In the genomic region with DNA sequence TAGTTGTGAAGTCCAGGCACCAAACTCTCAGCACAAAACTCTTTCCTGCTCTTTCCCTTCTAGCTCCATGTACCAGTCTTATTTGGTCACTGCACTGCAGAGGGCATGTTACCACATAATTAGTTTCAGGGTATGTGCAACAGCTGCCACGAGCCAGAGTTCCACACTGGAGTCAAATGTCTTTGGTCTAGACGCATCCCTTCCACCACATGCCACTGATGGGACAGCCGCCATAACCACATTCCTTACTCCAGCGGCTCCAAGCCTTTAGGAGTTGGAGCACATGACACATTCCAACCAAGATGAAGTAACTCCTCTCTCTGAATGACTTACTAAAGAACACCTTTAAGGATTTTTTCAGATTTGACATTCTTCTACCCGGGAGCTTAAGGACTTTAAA, we compare ENCODE assay signal across 16 cellular contexts.
DNase-seq lines count a peak whose midpoint lies in the region; ATAC-seq, FAIRE-seq and TF ChIP-seq lines count a peak whose summit lies in the region.
"Had no signal": no experiment of that assay in that cellular context is flagged by ENCODE, and none has a peak within 500 bp of the region (broad histone marks: within the 10 kb centered on the region; RNA-seq: fewer than 3 reads in every experiment).

No MANE protein-coding gene starts in this region.

- peaks cover 0 to 3% of the 10 kb centered on the region in 2 experiments; a peak in 2 of 4 replicates for H3K4me1 ChIP-seq in SK-N-SH (ENCODE audit: control insufficient read depth in 1 of 2, insufficient read depth in 2 of 2, low read depth in 1 of 2, low read length in 1 of 2)
- peaks cover 3 to 4% of the 10 kb centered on the region in 2 experiments for H3K4me1 ChIP-seq in trophoblast cell (ENCODE audit: control insufficient read depth in 1 of 2, insufficient read depth in 2 of 2, low read length in 2 of 2)

- H3K79me2 ChIP-seq in SK-N-SH (ENCODE audit: insufficient read depth) (no peaks in the 10 kb centered on the region), trophoblast cell (ENCODE audit: control insufficient read depth, insufficient read depth, low read length, poor library complexity) (no peaks in the 10 kb centered on the region)

- H2AFZ ChIP-seq in SK-N-SH (ENCODE audit: low read depth) (no peak overlapping the region), trophoblast cell (ENCODE audit: insufficient read depth, low read length, poor library complexity) (no peak overlapping the region)

- POLR2A ChIA-PET in SK-N-SH (lab: Yijun Ruan, JAX): no interaction called here

- H3K27me3 ChIP-seq in SK-N-SH (ENCODE audit: insufficient read depth) (no peaks in the 10 kb centered on the region), trophoblast cell (ENCODE audit: insufficient read depth, low read length) (no peaks in the 10 kb centered on the region)

- no peak overlapping the region for H4K12ac ChIP-seq in trophoblast cell (ENCODE audit: low read depth, low read length)

- H3K18ac ChIP-seq in trophoblast cell (ENCODE audit: low read length): no peak overlapping the region

- no peak for TF ChIP-seq EP300 in SK-N-SH (IDR thresholded peaks at IDR 0.05; ENCODE audit: borderline replicate concordance in 1 of 2, low read depth in 1 of 2, low read length in 1 of 2)

- peak; percentile 85 for FAIRE-seq in G401.6 (lab: Jason Lieb, UNC)

- H3K4ac ChIP-seq in trophoblast cell (ENCODE audit: low read depth, low read length): no peak overlapping the region

- H4K8ac ChIP-seq in trophoblast cell (ENCODE audit: low read depth, low read length): no peak overlapping the region

- no peak overlapping the region for H2BK12ac ChIP-seq in trophoblast cell (ENCODE audit: low read length)

- H3K14ac ChIP-seq in trophoblast cell (ENCODE audit: low read length): no peak overlapping the region

- no peak overlapping the region for H2BK5ac ChIP-seq in trophoblast cell (ENCODE audit: low read depth, low read length, poor library complexity)

- H3K27ac ChIP-seq in SK-N-SH (ENCODE audit: low read depth in 2 of 2, low read length in 1 of 2) (no peak overlapping the region), trophoblast cell (ENCODE audit: low read depth, low read length) (no peak overlapping the region)

- H2BK120ac ChIP-seq in trophoblast cell (ENCODE audit: insufficient read depth, low read length, poor library complexity): no peak overlapping the region

- H3F3A ChIP-seq in SK-N-SH (replicated peaks; ENCODE audit: insufficient read depth): no peaks in the 10 kb centered on the region

- no peaks in the 10 kb centered on the region for H3K79me1 ChIP-seq in trophoblast cell (ENCODE audit: low read length)

- H4K91ac ChIP-seq in trophoblast cell (ENCODE audit: low read depth, low read length): no peak overlapping the region

- H3K9ac ChIP-seq in SK-N-SH: no peak overlapping the region
- no peak overlapping the region for H3K9ac ChIP-seq in trophoblast cell (ENCODE audit: low read length)

- CTCF ChIA-PET in SK-N-SH (lab: Yijun Ruan, JAX): interaction anchor here (0.6 to 1.2 kb wide), 4 partner anchors 12 to 497 kb away, joined by 3 to 4 read pairs (median 3); no protein-coding TSS in a partner anchor

- no peaks in the 10 kb centered on the region for H3K9me2 ChIP-seq in SK-N-SH

- no peak for DNase-seq in SK-N-SH
- DNase-seq in fibroblast of peridontal ligament (ENCODE audit: extremely low read depth): peak; percentile 35
- DNase-seq in trophoblast cell: peak; percentile 95 to 96
- no peak for DNase-seq in activated CD4-positive, CD25-positive, alpha-beta regulatory T cell treated with anti-CD3 and anti-CD28 coated beads, Interleukin-2, amount 50 U/mL, for 72 hours
- DNase-seq in cerebellar cortex (ENCODE audit: low spot score): no peak
- DNase-seq: activated B cell treated with CpG ODN at 0.5 μM for 24 hours; cerebellar nuclear complex; foreskin melanocyte; NCI-H524; posterior cingulate gyrus; stimulated activated CD4-positive, alpha-beta T cell treated with anti-CD3 and anti-CD28 coated beads, Interleukin-4, amount 100 ng/mL, for 1 hour; stimulated activated naive CD8-positive, alpha-beta T cell treated with anti-CD3 and anti-CD28 coated beads, Interleukin-15, Interleukin-2, amounts not matched to agents 100 U/mL and 50 U/mL, for 24 hours had no signal

- no peak overlapping the region for H3K23ac ChIP-seq in trophoblast cell (ENCODE audit: low read length)

- no peak overlapping the region for H3K4me3 ChIP-seq in SK-N-SH (ENCODE audit: low read depth in 2 of 2, low read length in 1 of 2)
- no peak overlapping the region for H3K4me3 ChIP-seq in trophoblast cell (ENCODE audit: low read depth, low read length)
- H3K4me3 ChIP-seq: lung had no signal

- no peak overlapping the region for H2AK5ac ChIP-seq in trophoblast cell (ENCODE audit: low read length)

- no peak for ATAC-seq in GM21526 (IDR thresholded peaks at IDR 0.05; ENCODE audit: low FRiP score, unreplicated experiment)
- ATAC-seq in HG03039 (IDR thresholded peaks at IDR 0.05; ENCODE audit: unreplicated experiment): no peak
- ATAC-seq: stimulated activated naive CD8-positive, alpha-beta T cell treated with anti-CD3 and anti-CD28 coated beads, Interleukin-15, Interleukin-2, amounts not matched to agents 100 U/mL and 50 U/mL, for 24 hours had no signal

- TF ChIP-seq RAD21 in SK-N-SH (IDR thresholded peaks at IDR 0.05; ENCODE audit: low read length): no peak

- 46% methylated on average over 5 of the region's 5 CpGs for WGBS in SK-N-SH (ENCODE audit: low lambda C conversion rate)
- WGBS in trophoblast cell (ENCODE audit: extremely low coverage, insufficient coverage, insufficient read length): no CpG with 5 or more reads among the region's 5 CpGs

- H3K4me2 ChIP-seq in SK-N-SH (no peak overlapping the region), trophoblast cell (ENCODE audit: low read length) (peak overlapping the region; percentile 25)

- H3K9me3 ChIP-seq in SK-N-SH (no peaks in the 10 kb centered on the region), trophoblast cell (ENCODE audit: insufficient read depth, low read depth, low read length) (no peaks in the 10 kb centered on the region)

- TF ChIP-seq CTCF in SK-N-SH (IDR thresholded peaks at IDR 0.05): no peak

- H4K20me1 ChIP-seq in SK-N-SH (ENCODE audit: insufficient read depth): no peaks in the 10 kb centered on the region

- H3K36me3 ChIP-seq in SK-N-SH (replicated peaks in 1 of 2; ENCODE audit: control insufficient read depth in 1 of 2, insufficient read depth in 2 of 2, low read length in 1 of 2) (no peaks in the 10 kb centered on the region), trophoblast cell (ENCODE audit: control insufficient read depth in 1 of 2, insufficient read depth in 2 of 2, low read length in 2 of 2) (no peaks in the 10 kb centered on the region)

TF ChIP-seq in SK-N-SH, 30 proteins besides CTCF, POLR2A, EP300 and RAD21:
- TF ChIP-seq, protein P1, sequence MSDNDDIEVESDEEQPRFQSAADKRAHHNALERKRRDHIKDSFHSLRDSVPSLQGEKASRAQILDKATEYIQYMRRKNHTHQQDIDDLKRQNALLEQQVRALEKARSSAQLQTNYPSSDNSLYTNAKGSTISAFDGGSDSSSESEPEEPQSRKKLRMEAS (IDR thresholded peaks at IDR 0.05; ENCODE audit: low read depth): 0 out of 2 replicates have a peak, but pooled peaks have one; percentile 26
- TF ChIP-seq NFIC (IDR thresholded peaks at IDR 0.05; ENCODE audit: borderline replicate concordance): peak; percentile 19; the same call in 1 of the 2 replicates
- TF ChIP-seq TCF12 (IDR thresholded peaks at IDR 0.05): peak; percentile 56
- no peak for TF ChIP-seq SMC3 (IDR thresholded peaks at IDR 0.05; ENCODE audit: low read depth, low read length)
- TF ChIP-seq, protein P2, sequence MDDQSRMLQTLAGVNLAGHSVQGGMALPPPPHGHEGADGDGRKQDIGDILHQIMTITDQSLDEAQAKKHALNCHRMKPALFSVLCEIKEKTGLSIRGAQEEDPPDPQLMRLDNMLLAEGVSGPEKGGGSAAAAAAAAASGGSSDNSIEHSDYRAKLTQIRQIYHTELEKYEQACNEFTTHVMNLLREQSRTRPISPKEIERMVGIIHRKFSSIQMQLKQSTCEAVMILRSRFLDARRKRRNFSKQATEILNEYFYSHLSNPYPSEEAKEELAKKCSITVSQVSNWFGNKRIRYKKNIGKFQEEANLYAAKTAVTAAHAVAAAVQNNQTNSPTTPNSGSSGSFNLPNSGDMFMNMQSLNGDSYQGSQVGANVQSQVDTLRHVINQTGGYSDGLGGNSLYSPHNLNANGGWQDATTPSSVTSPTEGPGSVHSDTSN (IDR thresholded peaks at IDR 0.05): 0 out of 2 replicates have a peak, but pooled peaks have one; percentile 11

Comparison
In these comparisons a context has a peak if more than half of its experiments do, and no peak if none do; other contexts are left out.
1. DNase-seq: peak in fibroblast of peridontal ligament (single experiment) and trophoblast cell (2 of 2); none in SK-N-SH (single experiment), activated CD4-positive, CD25-positive, alpha-beta regulatory T cell treated with anti-CD3 and anti-CD28 coated beads, Interleukin-2, amount 50 U/mL, for 72 hours (single experiment) and cerebellar cortex (single experiment).